33 cellular contexts compared by ENCODE assay signal in genomic region chr21:32990666-32991065, GRCh38. TPM values are rescaled to one million over a fixed set of nuclear protein-coding genes. Genes with fewer than 3 reads are reported as not detected.
"Had no signal": no experiment of that assay in that cellular context is flagged by ENCODE, and none has a peak within 500 bp of the region (broad histone marks: within the 10 kb centered on the region; RNA-seq: fewer than 3 reads in every experiment).

No MANE protein-coding gene starts in this region.

- H3K9me3 Mint-ChIP-seq: activated CD4-positive, alpha-beta memory T cell treated with anti-CD3 and anti-CD28 coated beads, Interleukin-2, amount 10 ng/mL, durations not matched to agents 7 days and 5 days; activated CD4-positive, alpha-beta T cell treated with anti-CD3 and anti-CD28 coated beads, Interleukin-2, amount 10 ng/mL, durations not matched to agents 7 days and 5 days; activated naive CD4-positive, alpha-beta T cell treated with anti-CD3 and anti-CD28 coated beads, Interleukin-2, amount 10 ng/mL, durations not matched to agents 7 days and 5 days; activated naive CD4-positive, alpha-beta T cell treated with anti-CD3 and anti-CD28 coated beads, Interleukin-2, amount 50 U/mL, for 72 hours; activated naive CD8-positive, alpha-beta T cell treated with anti-CD3 and anti-CD28 coated beads, Interleukin-2, amount 10 ng/mL, durations not matched to agents 7 days and 5 days; activated T-helper 1 cell treated with anti-CD3 and anti-CD28 coated beads, Interleukin-12 subunit alpha, Interleukin-12 subunit beta, Interleukin-2, Interleukin-4 antibody, amounts not matched to agents 30 ng/mL and 10 ng/mL and 1 ng/mL, durations not matched to agents 14 hours and 24 hours and 36 hours had no signal

- H3K36me3 Mint-ChIP-seq: activated naive CD4-positive, alpha-beta T cell treated with anti-CD3 and anti-CD28 coated beads, Interleukin-2, amount 10 ng/mL, durations not matched to agents 7 days and 5 days; activated naive CD4-positive, alpha-beta T cell treated with anti-CD3 and anti-CD28 coated beads, Interleukin-2, amount 50 U/mL, for 72 hours; activated naive CD8-positive, alpha-beta T cell treated with anti-CD3 and anti-CD28 coated beads, Interleukin-2, amount 10 ng/mL, durations not matched to agents 7 days and 5 days had no signal

- ATAC-seq: activated naive CD4-positive, alpha-beta T cell treated with anti-CD3 and anti-CD28 coated beads, Interleukin-2, amount 50 U/mL, for 72 hours; foreskin keratinocyte; gastrocnemius medialis; heart left ventricle; WTC11 had no signal

- DNase-seq: activated CD4-positive, alpha-beta memory T cell treated with anti-CD3 and anti-CD28 coated beads, Interleukin-2, amount 10 ng/mL, durations not matched to agents 7 days and 5 days; activated CD4-positive, alpha-beta T cell treated with anti-CD3 and anti-CD28 coated beads for 1 hour; activated CD4-positive, alpha-beta T cell treated with anti-CD3 and anti-CD28 coated beads for 4 hours; activated CD4-positive, alpha-beta T cell treated with anti-CD3 and anti-CD28 coated beads, Interleukin-2, amount 10 ng/mL, durations not matched to agents 7 days and 5 days; activated CD4-positive, alpha-beta T cell treated with anti-CD3 and anti-CD28 coated beads, Interleukin-2, amount 50 U/mL, for 4 hours; activated CD8-positive, alpha-beta memory T cell treated with anti-CD3 and anti-CD28 coated beads, Interleukin-2, amount 50 U/mL, for 4 hours; activated gamma-delta T cell; activated naive CD4-positive, alpha-beta T cell; activated naive CD4-positive, alpha-beta T cell treated with anti-CD3 and anti-CD28 coated beads, Interleukin-2, amount 10 ng/mL, durations not matched to agents 7 days and 5 days; activated naive CD8-positive, alpha-beta T cell treated with anti-CD3 and anti-CD28 coated beads, Interleukin-2, amount 10 ng/mL, durations not matched to agents 7 days and 5 days; activated T-cell treated with anti-CD3 and anti-CD28 coated beads, Interleukin-2, amount 50 U/mL, for 1 hour; activated T-cell treated with anti-CD3 and anti-CD28 coated beads, Interleukin-2, amount 50 U/mL, for 48 hours; central memory CD4-positive, alpha-beta T cell; cerebellar nuclear complex; colonic mucosa; effector CD8-positive, alpha-beta T cell; foreskin keratinocyte; gastrocnemius medialis; glutamatergic neuron; heart left ventricle; T-helper 2 cell had no signal

- H3K27ac ChIP-seq: ascending aorta, breast epithelium, cardiac muscle cell, colonic mucosa, epithelial cell of prostate, foreskin keratinocyte, gastrocnemius medialis, heart left ventricle had no signal

- H3K4me3 ChIP-seq: ascending aorta, breast epithelium, cardiac muscle cell, colonic mucosa, gastrocnemius medialis, heart left ventricle had no signal

- H3K4me1 Mint-ChIP-seq: activated CD4-positive, alpha-beta memory T cell treated with anti-CD3 and anti-CD28 coated beads, Interleukin-2, amount 10 ng/mL, durations not matched to agents 7 days and 5 days; activated CD4-positive, alpha-beta T cell treated with anti-CD3 and anti-CD28 coated beads, Interleukin-2, amount 10 ng/mL, durations not matched to agents 7 days and 5 days; activated naive CD4-positive, alpha-beta T cell treated with anti-CD3 and anti-CD28 coated beads, Interleukin-2, amount 10 ng/mL, durations not matched to agents 7 days and 5 days; activated naive CD8-positive, alpha-beta T cell treated with anti-CD3 and anti-CD28 coated beads, Interleukin-2, amount 10 ng/mL, durations not matched to agents 7 days and 5 days had no signal

- H3K4me3 Mint-ChIP-seq: activated CD4-positive, alpha-beta memory T cell treated with anti-CD3 and anti-CD28 coated beads, Interleukin-2, amount 10 ng/mL, durations not matched to agents 7 days and 5 days; activated CD4-positive, alpha-beta T cell treated with anti-CD3 and anti-CD28 coated beads, Interleukin-2, amount 10 ng/mL, durations not matched to agents 7 days and 5 days; activated naive CD4-positive, alpha-beta T cell treated with anti-CD3 and anti-CD28 coated beads, Interleukin-2, amount 10 ng/mL, durations not matched to agents 7 days and 5 days; activated naive CD8-positive, alpha-beta T cell treated with anti-CD3 and anti-CD28 coated beads, Interleukin-2, amount 10 ng/mL, durations not matched to agents 7 days and 5 days; activated T-helper 1 cell treated with anti-CD3 and anti-CD28 coated beads, Interleukin-12 subunit alpha, Interleukin-12 subunit beta, Interleukin-2, Interleukin-4 antibody, amounts not matched to agents 30 ng/mL and 10 ng/mL and 1 ng/mL, durations not matched to agents 14 hours and 24 hours and 36 hours; brain; WTC11 had no signal

- H3K27ac Mint-ChIP-seq: activated CD4-positive, alpha-beta memory T cell treated with anti-CD3 and anti-CD28 coated beads, Interleukin-2, amount 10 ng/mL, durations not matched to agents 7 days and 5 days; activated CD4-positive, alpha-beta T cell treated with anti-CD3 and anti-CD28 coated beads, Interleukin-2, amount 10 ng/mL, durations not matched to agents 7 days and 5 days; activated naive CD4-positive, alpha-beta T cell treated with anti-CD3 and anti-CD28 coated beads, Interleukin-2, amount 10 ng/mL, durations not matched to agents 7 days and 5 days; activated naive CD4-positive, alpha-beta T cell treated with anti-CD3 and anti-CD28 coated beads, Interleukin-2, amount 50 U/mL, for 72 hours; activated naive CD8-positive, alpha-beta T cell treated with anti-CD3 and anti-CD28 coated beads, Interleukin-2, amount 10 ng/mL, durations not matched to agents 7 days and 5 days; activated T-helper 1 cell treated with anti-CD3 and anti-CD28 coated beads, Interleukin-12 subunit alpha, Interleukin-12 subunit beta, Interleukin-2, Interleukin-4 antibody, amounts not matched to agents 30 ng/mL and 10 ng/mL and 1 ng/mL, durations not matched to agents 14 hours and 24 hours and 36 hours; brain; WTC11 had no signal

- H3K36me3 ChIP-seq: ascending aorta, breast epithelium, cardiac muscle cell, colonic mucosa, gastrocnemius medialis, heart left ventricle had no signal

- H3K27me3 ChIP-seq: ascending aorta, colonic mucosa had no signal

- H3K4me1 ChIP-seq: ascending aorta, breast epithelium, colonic mucosa, foreskin keratinocyte, gastrocnemius medialis, heart left ventricle had no signal

RNA-seq across cellular contexts. Expression of gene OLIG2, which starts 35.1 kb away (rescaled TPM):
- total RNA-seq: activated CD4-positive, alpha-beta memory T cell treated with anti-CD3 and anti-CD28 coated beads, Interleukin-2, amount 10 ng/mL, durations not matched to agents 7 days and 5 days; activated CD4-positive, alpha-beta T cell treated with anti-CD3 and anti-CD28 coated beads, Interleukin-2, amount 10 ng/mL, durations not matched to agents 7 days and 5 days; activated naive CD4-positive, alpha-beta T cell treated with anti-CD3 and anti-CD28 coated beads, Interleukin-2, amount 50 U/mL, for 72 hours; activated naive CD8-positive, alpha-beta T cell treated with anti-CD3 and anti-CD28 coated beads, Interleukin-2, amount 10 ng/mL, durations not matched to agents 7 days and 5 days; activated T-helper 1 cell treated with anti-CD3 and anti-CD28 coated beads, Interleukin-12 subunit alpha, Interleukin-12 subunit beta, Interleukin-2, Interleukin-4 antibody, amounts not matched to agents 30 ng/mL and 10 ng/mL and 1 ng/mL, durations not matched to agents 14 hours and 24 hours and 36 hours; ascending aorta; breast epithelium; colonic mucosa; dermis microvascular lymphatic vessel endothelial cell; endothelial cell of umbilical vein; foreskin keratinocyte; heart left ventricle; T-helper 1 cell treated with Interleukin-12 subunit alpha and Interleukin-12 subunit beta and Interleukin-4 antibody, amounts not matched to agents 30 ng/mL and 1 ng/mL, for 36 hours had no signal
- polyA plus RNA-seq: cardiac muscle cell, endothelial cell of umbilical vein, esophagus, foreskin keratinocyte, heart left ventricle had no signal
